14 cellular contexts compared by ENCODE assay signal in genomic region chr19:53982056-53982455, GRCh38. TPM values are rescaled to one million over a fixed set of nuclear protein-coding genes. Genes with fewer than 3 reads are reported as not detected.
A peak's percentile ranks its signal among the peaks of the same experiment; 100 is the strongest.
DNase-seq lines count a peak whose midpoint lies in the region; ATAC-seq, FAIRE-seq and TF ChIP-seq lines count a peak whose summit lies in the region.
"Had no signal": no experiment of that assay in that cellular context is flagged by ENCODE, and none has a peak within 500 bp of the region (broad histone marks: within the 10 kb centered on the region; RNA-seq: fewer than 3 reads in every experiment).

No MANE protein-coding gene starts in this region.

- H3K4me3 ChIP-seq in cardiac muscle cell (peak overlapping the region; percentile 20), K562 (no peak overlapping the region), upper lobe of left lung (peak overlapping the region in 3 of 4 donors; percentile 9 to 40 (median 30))
- H3K4me3 ChIP-seq: lung, right lobe of liver had no signal

- no peaks in the 10 kb centered on the region for H3K36me3 ChIP-seq in cardiac muscle cell
- no peaks in the 10 kb centered on the region for H3K36me3 ChIP-seq in K562 (ENCODE audit: control insufficient read depth, insufficient read depth, low read length)
- H3K36me3 ChIP-seq in upper lobe of left lung = no peaks in the 10 kb centered on the region
- H3K36me3 ChIP-seq: right lobe of liver had no signal

- WGBS in K562 (ENCODE audit: insufficient coverage, low coverage, missing lambda C conversion rate) = 100% methylated on average over 1 of the region's 56 CpGs
- WGBS in upper lobe of left lung, 2 donors = 25% methylated on average over 14 of the region's 56 CpGs; no CpG with 5 or more reads in 1 of the 2 donors

- H3K4me1 ChIP-seq in cardiac muscle cell (ENCODE audit: low read depth) (peaks cover 5% of the 10 kb centered on the region), K562 (replicated peaks in 1 of 2; ENCODE audit: control insufficient read depth in 2 of 2, insufficient read depth in 2 of 2, low read length in 2 of 2) (peaks cover 2 to 24% of the 10 kb centered on the region in 2 experiments; a peak in 2 of 5 replicates), upper lobe of left lung (peaks cover 21 to 42% (median 28%) of the 10 kb centered on the region in 4 donors)
- H3K4me1 ChIP-seq: right lobe of liver had no signal

- TF ChIP-seq CTCF in cardiac muscle cell (IDR thresholded peaks at IDR 0.05; ENCODE audit: low read depth, low read length) (no peak), K562 (IDR thresholded peaks at IDR 0.05 in 2 of 3, conservative IDR thresholded peaks at IDR 0.05 in 1 of 3; ENCODE audit: insufficient read depth in 2 of 3, low read depth in 1 of 3, low read length in 3 of 3) (no peak), upper lobe of left lung (IDR thresholded peaks at IDR 0.05) (no peak), GM10266 (IDR thresholded peaks at IDR 0.05; ENCODE audit: control insufficient read depth, insufficient read depth, low read depth, missing control alignments) (no peak)

- H3K27me3 ChIP-seq in cardiac muscle cell = no peaks in the 10 kb centered on the region
- peaks cover 6 to 22% of the 10 kb centered on the region in 2 experiments; a peak in 4 of 5 replicates for H3K27me3 ChIP-seq in K562 (ENCODE audit: control insufficient read depth in 2 of 2, insufficient read depth in 2 of 2, low read length in 2 of 2)
- peaks cover 2 to 48% (median 25%) of the 10 kb centered on the region in 4 donors for H3K27me3 ChIP-seq in upper lobe of left lung

- no peaks in the 10 kb centered on the region for H3K9me3 ChIP-seq in cardiac muscle cell (ENCODE audit: low read depth)
- no peaks in the 10 kb centered on the region for H3K9me3 ChIP-seq in K562 (replicated peaks; ENCODE audit: control insufficient read depth, insufficient read depth, low read depth, low read length)
- H3K9me3 ChIP-seq in upper lobe of left lung = peaks cover 0 to 5% (median 0%) of the 10 kb centered on the region in 4 donors
- H3K9me3 ChIP-seq: right lobe of liver had no signal

- no peak for TF ChIP-seq RAD21 in K562 (CRISPR knock-in tag; conservative IDR thresholded peaks at IDR 0.05 in 1 of 2, IDR thresholded peaks at IDR 0.05 in 1 of 2)

- H2AFZ ChIP-seq in K562 (ENCODE audit: low read depth, low read length) = no peak overlapping the region

- POLR2A ChIA-PET in K562 (lab: Yijun Ruan, JAX) = no interaction called here
- POLR2A ChIA-PET in HEK293T (lab: Yijun Ruan, JAX) = no interaction called here

- DNase-seq in cardiac muscle cell (ENCODE audit: low read depth in 1 of 2, low spot score in 1 of 2) = peak; percentile 41 to 53
- no peak for DNase-seq in Right ventricle myocardium superior
- no peak for DNase-seq in K562 (ENCODE audit: extremely low read depth in 1 of 4, low spot score in 3 of 4)
- DNase-seq in iPS-NIHi7 (ENCODE audit: extremely low spot score) = peak; percentile 57
- peak in 1 of 2 donors; percentile 85 for DNase-seq in upper lobe of left lung
- no peak for DNase-seq in activated effector memory CD4-positive, alpha-beta T cell treated with anti-CD3 and anti-CD28 coated beads, Interleukin-2, amount 50 U/mL, for 16 hours
- DNase-seq in HEK293T (ENCODE audit: extremely low spot score) = no peak
- DNase-seq in GM10266 (ENCODE audit: extremely low spot score) = no peak
- DNase-seq: activated T-cell treated with anti-CD3 and anti-CD28 coated beads, Interleukin-2, amount 50 U/mL, for 24 hours; effector CD4-positive, alpha-beta T cell; Karpas-422 had no signal

- no peak for FAIRE-seq in K562 (lab: Jason Lieb, UNC)

- TF ChIP-seq POLR2A in K562 (conservative IDR thresholded peaks at IDR 0.05) = no peak
- TF ChIP-seq POLR2A in upper lobe of left lung (IDR thresholded peaks at IDR 0.05) = no peak

- no TSS peak for BruUV-seq in K562 (replicated peaks; lab: Mats Ljungman, UMichigan)

- ATAC-seq in Right ventricle myocardium superior (ENCODE audit: poor library complexity) = no peak
- no peak for ATAC-seq in K562
- ATAC-seq in upper lobe of left lung (ENCODE audit: low FRiP score in 2 of 2) = no peak

- TF ChIP-seq EP300 in K562 (IDR thresholded peaks at IDR 0.05; ENCODE audit: low read length) (no peak), upper lobe of left lung (IDR thresholded peaks at IDR 0.05) (no peak)

- no peaks in the 10 kb centered on the region; the same call in 1 of the 2 replicates for H4K20me1 ChIP-seq in K562 (replicated peaks; ENCODE audit: control insufficient read depth, insufficient read depth, low read length)

- H3K4me2 ChIP-seq in K562 (ENCODE audit: insufficient read depth, low read length) = no peak overlapping the region

- H3K79me2 ChIP-seq in K562 (ENCODE audit: control insufficient read depth, insufficient read depth, low read length) = no peaks in the 10 kb centered on the region

- CTCF ChIA-PET in K562 (lab: Yijun Ruan, JAX; ENCODE audit: low intra/inter-chr PET ratio) (no interaction called here), HEK293T (lab: Yijun Ruan, JAX) (no interaction called here)

- H3K9ac ChIP-seq in K562 (ENCODE audit: insufficient read depth in 1 of 2, low read depth in 2 of 2, low read length in 2 of 2) = no peak overlapping the region

- H3K27ac ChIP-seq in cardiac muscle cell = no peak overlapping the region
- H3K27ac ChIP-seq in K562 (ENCODE audit: extremely low read depth, low read depth, low read length) = no peak overlapping the region
- H3K27ac ChIP-seq in upper lobe of left lung = peak overlapping the region in 1 of 4 donors; percentile 45
- H3K27ac ChIP-seq: right lobe of liver had no signal

- in situ Hi-C loops in K562 (cut with MboI) = no loop called here

- H3K9me1 ChIP-seq in K562 (ENCODE audit: control insufficient read depth, insufficient read depth, low read length) = no peaks in the 10 kb centered on the region

- intact Hi-C loops in Right ventricle myocardium superior (cut with DNase I) = no loop called here
- intact Hi-C loops in K562 (cut with micrococcal nuclease) = no loop called here

TF ChIP-seq in K562, 482 proteins besides CTCF, POLR2A, EP300 and RAD21 (continues in another document):
- TF ChIP-seq SMARCE1 (IDR thresholded peaks at IDR 0.05) (no peak), TAF9B (IDR thresholded peaks at IDR 0.05; ENCODE audit: partially characterized antibody) (no peak)

TF ChIP-seq in HEK293T, 16 proteins besides CTCF, POLR2A, EP300 and RAD21:
- TF ChIP-seq TARDBP (IDR thresholded peaks at IDR 0.05) (no peak), ELF4 (IDR thresholded peaks at IDR 0.05) (no peak), HDGF (IDR thresholded peaks at IDR 0.05; ENCODE audit: borderline replicate concordance) (no peak), CTBP1 (IDR thresholded peaks at IDR 0.05; ENCODE audit: borderline replicate concordance) (no peak), ARNT (IDR thresholded peaks at IDR 0.05) (no peak), ZNF384 (IDR thresholded peaks at IDR 0.05) (no peak), SP1 (IDR thresholded peaks at IDR 0.05) (no peak), SUZ12 (IDR thresholded peaks at IDR 0.05) (no peak)

RNA-seq across cellular contexts. Expression of gene CACNG6, which starts 9.4 kb away (rescaled TPM):
- total RNA-seq in cardiac muscle cell (38.4 and 73.1 TPM in 2 replicates), Right ventricle myocardium superior (not detected), K562 (2014; rRNA removed) (not detected in 2 replicates), K562 (2014; rRNA removed; fragmentation: Illumina TruSeq; extraction: Trizol) (not detected in 2 replicates), K562 (2015; rRNA removed; fragmentation: Illumina TruSeq; extraction: Trizol) (not detected in 2 replicates), K562 (2021) (not detected in 2 replicates), upper lobe of left lung (10 to 100 TPM in 1 of 6 donors, 1 to 10 TPM in 3, not detected in 2; 1.5 to 11.5 (median 5.6) TPM)
- polyA plus RNA-seq in cardiac muscle cell (30.6 and 61.5 TPM in 2 replicates), K562 (2011; rRNA removed) (not detected in 2 replicates), K562 (2014; fragmentation: Illumina TruSeq; extraction: Trizol) (not detected in 2 replicates), K562 (2014; fragmentation: Nextera tagmentation; extraction: Ambion mirVana) (not detected), K562 (2014; rRNA removed) (not detected in 2 replicates)
- not detected in 2 replicates for total RNA-seq in K562 (2011; cell fraction: chromatin; rRNA removed; ENCODE audit: low replicate concordance)
- not detected in 2 replicates for total RNA-seq in K562 (2011; cell fraction: nucleolus; rRNA removed)
- not detected in 2 replicates for total RNA-seq in K562 (2011; cell fraction: nucleoplasm; rRNA removed)
- not detected in 2 replicates for polyA plus RNA-seq in K562 (2011; cell fraction: cytosol; rRNA removed)
- not detected in 2 replicates for polyA plus RNA-seq in K562 (2011; cell fraction: nucleus; rRNA removed)
- polyA plus RNA-seq in K562 (2012) = not detected in 2 replicates
- polyA minus RNA-seq in K562 (2011; rRNA and poly(A)+ RNA removed) = not detected in 2 replicates
- not detected in 2 replicates for polyA minus RNA-seq in K562 (2011; cell fraction: cytosol; rRNA and poly(A)+ RNA removed)
- not detected in 2 replicates for polyA minus RNA-seq in K562 (2011; cell fraction: nucleus; rRNA and poly(A)+ RNA removed)
- total RNA-seq: right lobe of liver; T-helper 1 cell treated with Interleukin-12 subunit alpha and Interleukin-12 subunit beta and Interleukin-4 antibody, amounts not matched to agents 30 ng/mL and 1 ng/mL, for 36 hours had no signal

RNA-seq across cellular contexts. Expression of gene CACNG8, which starts 19.3 kb away (rescaled TPM):
- 0.77 and 1.4 TPM in 2 replicates for total RNA-seq in cardiac muscle cell
- polyA plus RNA-seq in cardiac muscle cell = 0.68 and 1.0 TPM in 2 replicates
- total RNA-seq in Right ventricle myocardium superior = 0.03 TPM
- not detected in 2 replicates for total RNA-seq in K562 (2011; cell fraction: chromatin; rRNA removed; ENCODE audit: low replicate concordance)
- not detected in 2 replicates for total RNA-seq in K562 (2011; cell fraction: nucleolus; rRNA removed)
- not detected in 2 replicates for total RNA-seq in K562 (2011; cell fraction: nucleoplasm; rRNA removed)
- total RNA-seq in K562 (2014; rRNA removed) = 0.05 TPM in 1 of 2 replicates, not detected in the other
- not detected in 2 replicates for total RNA-seq in K562 (2014; rRNA removed; fragmentation: Illumina TruSeq; extraction: Trizol)
- total RNA-seq in K562 (2015; rRNA removed; fragmentation: Illumina TruSeq; extraction: Trizol) = not detected in 2 replicates
- 0.02 TPM in 1 of 2 replicates, not detected in the other for total RNA-seq in K562 (2021)
- not detected in 2 replicates for polyA plus RNA-seq in K562 (2011; rRNA removed)
- polyA plus RNA-seq in K562 (2011; cell fraction: cytosol; rRNA removed) = not detected in 2 replicates
- not detected in 2 replicates for polyA plus RNA-seq in K562 (2011; cell fraction: nucleus; rRNA removed)
- 0.01 and 0.03 TPM in 2 replicates for polyA plus RNA-seq in K562 (2012)
- polyA plus RNA-seq in K562 (2014; fragmentation: Illumina TruSeq; extraction: Trizol) = not detected in 2 replicates
- polyA plus RNA-seq in K562 (2014; fragmentation: Nextera tagmentation; extraction: Ambion mirVana) = not detected
- not detected in 2 replicates for polyA plus RNA-seq in K562 (2014; rRNA removed)
- polyA minus RNA-seq in K562 (2011; rRNA and poly(A)+ RNA removed) = not detected in 2 replicates
- not detected in 2 replicates for polyA minus RNA-seq in K562 (2011; cell fraction: cytosol; rRNA and poly(A)+ RNA removed)
- polyA minus RNA-seq in K562 (2011; cell fraction: nucleus; rRNA and poly(A)+ RNA removed) = not detected in 2 replicates
- under 1 TPM in 4 of 6 donors, not detected in 2; 0.09 to 0.44 (median 0.26) TPM for total RNA-seq in upper lobe of left lung
- total RNA-seq: T-helper 1 cell treated with Interleukin-12 subunit alpha and Interleukin-12 subunit beta and Interleukin-4 antibody, amounts not matched to agents 30 ng/mL and 1 ng/mL, for 36 hours had no signal

Comparison
In these comparisons a context has a peak if more than half of its experiments do, and no peak if none do; other contexts are left out.
1. DNase-seq: peak in cardiac muscle cell (2 of 2) and iPS-NIHi7 (single experiment); none in Right ventricle myocardium superior (single experiment), K562 (0 of 4), activated effector memory CD4-positive, alpha-beta T cell treated with anti-CD3 and anti-CD28 coated beads, Interleukin-2, amount 50 U/mL, for 16 hours (single experiment), HEK293T (single experiment) and GM10266 (single experiment).